Comparison of ENCODE assay signal across 8 cellular contexts in genomic region chr7:5422324-5423271, GRCh38. TPM values are rescaled to one million over a fixed set of nuclear protein-coding genes. Genes with fewer than 3 reads are reported as not detected.
DNase-seq lines count a peak whose midpoint lies in the region; ATAC-seq and TF ChIP-seq lines count a peak whose summit lies in the region.

No MANE protein-coding gene starts in this region.

- CTCF ChIA-PET in PC-3 (lab: Charles Lee), result interaction anchor here (0.8 to 1.8 kb wide), 2 partner anchors 26 to 182 kb away, joined by 3 to 4 read pairs; no protein-coding TSS in a partner anchor

- no peaks in the 10 kb centered on the region for H3K9me2 ChIP-seq in PC-3 (replicated peaks; ENCODE audit: low read length)

- H3K9ac ChIP-seq in PC-3 (ENCODE audit: low read length) (peak overlapping the region; percentile 98), colonic mucosa (ENCODE audit: low read depth in 2 of 2, low read length in 2 of 2) (peak overlapping the region; percentile 95 to 97)

- ATAC-seq in PC-3 (no peak), lung (ENCODE audit: insufficient read depth, low FRiP score) (no peak), GM19324 (IDR thresholded peaks at IDR 0.05; ENCODE audit: low FRiP score, unreplicated experiment) (no peak), GM21367 (IDR thresholded peaks at IDR 0.05; ENCODE audit: unreplicated experiment) (no peak)

- H3F3A ChIP-seq in PC-3 (ENCODE audit: low read length, unreplicated experiment), result no peaks in the 10 kb centered on the region

- peaks cover 7% of the 10 kb centered on the region for H3K36me3 Mint-ChIP-seq in type B pancreatic cell

- POLR2A ChIA-PET in PC-3 (lab: Charles Lee; ENCODE audit: unreplicated experiment), result interaction anchor here (0.6 to 0.8 kb wide), 3 partner anchors 20 to 117 kb away, joined by 6 to 24 read pairs (median 8); no protein-coding TSS in a partner anchor

- H4K20me1 ChIP-seq in PC-3 (ENCODE audit: low read length), result no peaks in the 10 kb centered on the region

- DNase-seq in NOMO-1 (lab: John Stamatoyannopoulos, UW; ENCODE audit: unreplicated experiment in 2 of 2), result peak; percentile 31 to 38
- no peak for DNase-seq in NOMO-1 treated with dmso at 0.1 percent for 144 hours (lab: John Stamatoyannopoulos, UW; ENCODE audit: unreplicated experiment)
- peak; percentile 44 for DNase-seq in PC-3
- DNase-seq in colonic mucosa, result no peak
- no peak for DNase-seq in lung (ENCODE audit: low spot score)
- no peak for DNase-seq in type B pancreatic cell (ENCODE audit: extremely low spot score, unreplicated experiment)

- WGBS in lung, 2 donors, result 0 to 1% methylated on average over 48 to 54 of the region's 54 CpGs

- peaks cover 12% of the 10 kb centered on the region for H3K27me3 Mint-ChIP-seq in type B pancreatic cell

- H3K4me3 ChIP-seq in PC-3 (ENCODE audit: low read length) (peak overlapping the region; percentile 99), colonic mucosa (peak overlapping the region; percentile 91), lung (peak overlapping the region; percentile 77)

- peak overlapping the region; percentile 93 for H3K4me3 Mint-ChIP-seq in type B pancreatic cell

- peak overlapping the region; percentile 95 for H3K27ac ChIP-seq in PC-3 (ENCODE audit: low read length)
- peak overlapping the region; percentile 96 for H3K27ac ChIP-seq in colonic mucosa
- peak overlapping the region; percentile 73 to 99 for H3K27ac ChIP-seq in lung (ENCODE audit: low read depth in 1 of 2, low read length in 1 of 2)

- peaks cover 10% of the 10 kb centered on the region for H3K4me1 Mint-ChIP-seq in type B pancreatic cell (ENCODE audit: unreplicated experiment)

- TF ChIP-seq CTCF in PC-3 (conservative IDR thresholded peaks at IDR 0.05; ENCODE audit: low read depth, low read length) (no peak), colonic mucosa (IDR thresholded peaks at IDR 0.05) (no peak), lung (IDR thresholded peaks at IDR 0.05; ENCODE audit: control extremely low read depth, extremely low read depth) (no peak), type B pancreatic cell (conservative IDR thresholded peaks at IDR 0.05) (peak; percentile 18)

- H3K79me2 ChIP-seq in PC-3 (ENCODE audit: low read length), result peaks cover 93% of the 10 kb centered on the region

- no TSS peak for BruUV-seq in PC-3 (replicated peaks; lab: Mats Ljungman, UMichigan)

- H3K9me3 ChIP-seq in PC-3 (ENCODE audit: low read length) (no peaks in the 10 kb centered on the region), colonic mucosa (no peaks in the 10 kb centered on the region), lung (ENCODE audit: control insufficient read depth in 2 of 2, insufficient read depth in 1 of 2, low read length in 1 of 2) (no peaks in the 10 kb centered on the region)

- peak overlapping the region; percentile 24; the same call in 1 of the 2 replicates for H2AFZ ChIP-seq in PC-3 (ENCODE audit: low read length)

- intact Hi-C loops in PC-3 (cut with micrococcal nuclease), result no loop called here
- intact Hi-C loops in colonic mucosa (cut with DNase I), result no loop called here

- no peaks in the 10 kb centered on the region for H3K9me3 Mint-ChIP-seq in type B pancreatic cell

- H3K36me3 ChIP-seq in PC-3 (ENCODE audit: low read depth, low read length) (no peaks in the 10 kb centered on the region), colonic mucosa (no peaks in the 10 kb centered on the region), lung (ENCODE audit: control insufficient read depth in 2 of 2, insufficient read depth in 2 of 2, low read length in 2 of 2) (no peaks in the 10 kb centered on the region)

- H3K27me3 ChIP-seq in PC-3 (ENCODE audit: low read length), result no peaks in the 10 kb centered on the region
- no peaks in the 10 kb centered on the region for H3K27me3 ChIP-seq in colonic mucosa
- H3K27me3 ChIP-seq in lung (ENCODE audit: control insufficient read depth, insufficient read depth), result no peaks in the 10 kb centered on the region

- H3K4me1 ChIP-seq in PC-3 (ENCODE audit: insufficient read depth, low read length) (peaks cover 25% of the 10 kb centered on the region), colonic mucosa (peaks cover 9% of the 10 kb centered on the region), lung (ENCODE audit: control insufficient read depth in 2 of 2, insufficient read depth in 2 of 2, low read length in 2 of 2) (no peaks in the 10 kb centered on the region)

- H3K27ac Mint-ChIP-seq in type B pancreatic cell, result peak overlapping the region; percentile 97

- peak overlapping the region; percentile 92 for H3K4me2 ChIP-seq in PC-3 (ENCODE audit: low read length)

RNA-seq across cellular contexts. Expression of gene TNRC18, which starts 1.0 kb away (rescaled TPM):
- total RNA-seq in PC-3 (2014; rRNA removed), result 26.8 and 57.8 TPM in 2 replicates
- 10 to 100 TPM; 84.0 to 90.9 TPM for total RNA-seq in colonic mucosa
- total RNA-seq in lung, result 100 to 1,000 TPM; 115 to 117 TPM
- 10 to 100 TPM; 33.4 to 53.4 TPM for polyA plus RNA-seq in lung
- 135 and 169 TPM in 2 replicates for total RNA-seq in type B pancreatic cell (ENCODE audit: low replicate concordance)

Comparison
In these comparisons a context has a peak if more than half of its experiments do, and no peak if none do; other contexts are left out.
1. DNase-seq: peak in NOMO-1 (2 of 2) and PC-3 (single experiment); none in NOMO-1 treated with dmso at 0.1 percent for 144 hours (single experiment), colonic mucosa (single experiment), lung (single experiment) and type B pancreatic cell (single experiment).
2. Peak in every context shown above with its lines, with median percentiles within 50 percentile points of each other: H3K27ac ChIP-seq and H3K4me3 ChIP-seq.